ENCODE assay signal across 14 cellular contexts in genomic region chr2:45852450-45853150, GRCh38.
DNase-seq lines count a peak whose midpoint lies in the region; ATAC-seq and TF ChIP-seq lines count a peak whose summit lies in the region.
"Had no signal": no experiment of that assay in that cellular context is flagged by ENCODE, and none has a peak within 500 bp of the region (broad histone marks: within the 10 kb centered on the region; RNA-seq: fewer than 3 reads in every experiment).

No MANE protein-coding gene starts in this region.

- intact Hi-C loops in left colon (cut with DNase I, micrococcal nuclease): no loop called here

- no peaks in the 10 kb centered on the region for H3K36me3 ChIP-seq in GM23248 (ENCODE audit: low read depth)
- H3K36me3 ChIP-seq: thoracic aorta had no signal

- H3F3A ChIP-seq in GM23248 (ENCODE audit: insufficient read depth): peaks cover 29% of the 10 kb centered on the region

- no peak overlapping the region for H3K9ac ChIP-seq in GM23248

- WGBS in GM23248 (ENCODE audit: low coverage in 1 of 2, low lambda C conversion rate in 2 of 2, missing lambda C conversion rate in 2 of 2), 2 experiments: 75 to 77% methylated on average over 6 of the region's 6 CpGs

- peaks cover 40% of the 10 kb centered on the region for H3K4me1 ChIP-seq in GM23248 (ENCODE audit: insufficient read depth)

- no peaks in the 10 kb centered on the region for H4K20me1 ChIP-seq in GM23248 (ENCODE audit: insufficient read depth)

- TF ChIP-seq CTCF in astrocyte of the spinal cord (IDR thresholded peaks at IDR 0.05; ENCODE audit: low read depth, low read length): no peak

- H3K9me2 ChIP-seq in GM23248 (ENCODE audit: insufficient read depth): no peaks in the 10 kb centered on the region

- no peak overlapping the region for H3K4me2 ChIP-seq in GM23248 (ENCODE audit: unreplicated experiment)

- in situ Hi-C loops in GM23248 (cut with MboI) (no loop called here), astrocyte of the spinal cord (cut with HindIII; ENCODE audit: low sequenced_read_pairs) (no loop called here)

- no peaks in the 10 kb centered on the region for H3K9me3 ChIP-seq in GM23248 (ENCODE audit: low read depth)
- H3K9me3 ChIP-seq: thoracic aorta had no signal

- H3K79me2 ChIP-seq in GM23248 (ENCODE audit: insufficient read depth): peaks cover 27% of the 10 kb centered on the region

- no peaks in the 10 kb centered on the region for H3K27me3 ChIP-seq in GM23248 (replicated peaks; ENCODE audit: insufficient read depth)

- no peak overlapping the region for H2AFZ ChIP-seq in GM23248

- H3K4me3 ChIP-seq in GM23248 (no peak overlapping the region), astrocyte of the spinal cord (ENCODE audit: low read depth, low read length) (no peak overlapping the region)
- H3K4me3 ChIP-seq: lung, thoracic aorta had no signal

- ATAC-seq in GM18873 (IDR thresholded peaks at IDR 0.05; ENCODE audit: low FRiP score, unreplicated experiment) (peak; percentile 50), HG03159 (IDR thresholded peaks at IDR 0.05; ENCODE audit: unreplicated experiment) (peak; percentile 81), GM19035 (IDR thresholded peaks at IDR 0.05; ENCODE audit: unreplicated experiment) (no peak), left colon (no peak)

- no peak overlapping the region for H3K27ac ChIP-seq in GM23248
- H3K27ac ChIP-seq: thoracic aorta had no signal

- peak; percentile 11 for DNase-seq in GM23248
- DNase-seq in astrocyte of the spinal cord (ENCODE audit: low read depth, low spot score): peak; percentile 7
- DNase-seq in Ammon's horn (ENCODE audit: low spot score): no peak
- no peak for DNase-seq in GM03348 (ENCODE audit: low spot score)
- no peak for DNase-seq in left colon
- DNase-seq: activated CD4-positive, alpha-beta memory T cell treated with anti-CD3 and anti-CD28 coated beads, Interleukin-2, amount 10 ng/mL, durations not matched to agents 7 days and 5 days; activated naive CD4-positive, alpha-beta T cell treated with anti-CD3 and anti-CD28 coated beads for 36 hours; CD4-positive, CD25-positive, alpha-beta regulatory T cell; GF-D8 had no signal

Comparison
In these comparisons a context has a peak if more than half of its experiments do, and no peak if none do; other contexts are left out.
1. ATAC-seq: peak in GM18873 (single experiment) and HG03159 (single experiment); none in GM19035 (single experiment) and left colon (single experiment).
2. DNase-seq: peak in GM23248 (single experiment) and astrocyte of the spinal cord (single experiment); none in Ammon's horn (single experiment), GM03348 (single experiment) and left colon (0 of 2).